In the genomic region with DNA sequence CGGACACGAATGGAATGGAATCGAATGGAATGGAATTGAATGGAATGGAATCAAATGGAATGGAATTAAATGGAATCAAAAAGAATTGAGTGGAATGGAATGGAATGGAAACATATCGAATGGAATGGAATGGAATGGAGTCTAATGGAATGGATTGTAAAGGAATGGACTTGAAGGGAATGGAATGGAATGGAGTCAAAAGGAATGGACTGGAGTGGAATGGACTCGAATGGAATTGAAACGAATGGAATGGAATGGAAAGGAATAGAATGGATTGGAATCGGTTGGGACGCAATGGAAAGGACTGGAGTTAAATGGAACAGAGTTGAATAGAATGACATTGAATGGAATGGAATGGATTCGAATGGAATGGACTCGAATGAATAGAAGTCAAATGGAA, we compare ENCODE assay signal across 36 cellular contexts.
"Had no signal": no experiment of that assay in that cellular context is flagged by ENCODE, and none has a peak within 500 bp of the region (broad histone marks: within the 10 kb centered on the region; RNA-seq: fewer than 3 reads in every experiment).

No MANE protein-coding gene starts in this region.

- H3K36me3 ChIP-seq: MG63 had no signal

- H3K27me3 ChIP-seq: MG63 had no signal

- H3K4me3 ChIP-seq: MG63 had no signal

- DNase-seq: Karpas-422, Kasumi-1, MG63, MM.1S, MV-4-11, NCI-H1048, NCI-H1092, NCI-H1092 treated with DMSO at 0.1 percent for 48 hours, NCI-H1105, NCI-H1105 treated with DMSO at 0.1 percent for 48 hours, NCI-H1417, NCI-H1417 treated with DMSO at 0.1 percent for 48 hours, NCI-H1436, NCI-H1436 treated with DMSO at 0.1 percent for 48 hours, NCI-H146, NCI-H1694, NCI-H1694 treated with DMSO at 0.1 percent for 48 hours, NCI-H187, NCI-H187 treated with DMSO at 0.1 percent for 48 hours, NCI-H1930, NCI-H2029, NCI-H2029 treated with DMSO at 0.1 percent for 48 hours, NCI-H2081, NCI-H2081 treated with DMSO at 0.1 percent for 48 hours, NCI-H2107, NCI-H2171, NCI-H2171 treated with DMSO at 0.1 percent for 48 hours, NCI-H2227 treated with DMSO at 0.1 percent for 48 hours, NCI-H226, NCI-H345, NCI-H446, NCI-H446 treated with DMSO at 0.1 percent for 48 hours, NCI-H510A, NCI-H510A treated with DMSO at 0.1 percent for 48 hours, NCI-H524, NCI-H524 treated with DMSO at 0.1 percent for 48 hours had no signal
